In the genomic region with DNA sequence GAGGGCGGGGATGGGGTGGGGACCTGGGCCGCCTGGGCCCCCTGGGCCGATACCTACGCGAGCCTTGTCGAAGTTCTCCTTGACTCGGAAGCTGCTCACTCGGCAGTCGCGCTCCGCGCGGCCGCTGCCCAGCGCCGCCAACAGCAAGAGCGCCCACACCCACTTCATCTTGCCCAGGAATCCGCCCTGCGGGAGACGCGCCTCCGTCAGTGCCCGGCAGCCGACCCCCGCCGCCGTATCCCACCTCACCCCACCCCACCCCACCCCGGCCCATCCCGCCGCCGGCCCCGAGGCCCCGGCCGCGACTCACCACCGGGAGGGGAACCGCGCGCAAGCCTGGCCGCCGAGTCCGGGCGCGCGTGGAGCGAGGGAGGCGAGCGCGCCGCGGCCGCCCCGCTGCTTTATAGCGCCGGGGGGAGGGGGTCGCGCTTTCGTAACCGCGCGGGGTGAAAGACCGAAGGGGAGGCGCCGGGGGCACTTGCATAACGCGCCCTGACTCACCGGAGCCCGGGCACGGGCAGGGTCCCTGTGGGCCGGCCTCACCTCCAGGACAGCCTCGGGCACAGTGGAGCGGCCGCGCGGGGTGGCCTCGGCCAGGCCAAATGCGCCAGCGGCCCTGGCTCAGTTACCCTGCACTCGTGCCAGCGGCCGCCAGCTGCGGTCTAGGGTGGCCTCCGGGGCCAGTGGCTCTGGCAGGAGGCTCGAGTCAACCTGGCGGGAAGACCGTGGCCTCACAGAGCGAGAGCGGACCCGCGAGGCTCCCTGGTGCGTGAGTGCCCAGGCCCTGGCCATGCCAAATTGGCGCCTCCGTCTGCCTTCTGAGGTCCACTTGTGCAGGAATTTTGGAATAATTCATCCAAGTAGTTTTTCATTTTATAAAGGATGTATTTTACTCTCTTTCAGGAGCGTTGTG, we compare ENCODE assay signal across 9 cellular contexts. TPM values are rescaled to one million over a fixed set of nuclear protein-coding genes. Genes with fewer than 3 reads are reported as not detected.
DNase-seq lines count a peak whose midpoint lies in the region; ATAC-seq lines count a peak whose summit lies in the region.
"Had no signal": no experiment of that assay in that cellular context is flagged by ENCODE, and none has a peak within 500 bp of the region (broad histone marks: within the 10 kb centered on the region; RNA-seq: fewer than 3 reads in every experiment).

Gene RBP4 (minus strand): TSS at position 375 of the 913 bp plus-strand sequence. CDS start 207 bp downstream, at position 168.

- H3K27ac ChIP-seq in adipose tissue (ENCODE audit: low read depth, low read length): no peak within 1 kb of the TSS

- 1% methylated on average over 75 to 93 of the region's 94 CpGs for WGBS in adipose tissue, 3 donors

- intact Hi-C loops in left ventricle myocardium superior (cut with micrococcal nuclease): no loop called here

- DNase-seq in EL: peak; percentile 39
- DNase-seq in left ventricle myocardium superior: peak; percentile 42
- peak; percentile 14 for DNase-seq in putamen (ENCODE audit: low spot score)
- no peak for DNase-seq in LoVo (ENCODE audit: low spot score)
- no peak for DNase-seq in NCI-H2081 treated with DMSO at 0.1 percent for 48 hours (lab: John Stamatoyannopoulos, UW)
- DNase-seq in activated effector memory CD4-positive, alpha-beta T cell treated with anti-CD3 and anti-CD28 coated beads, Interleukin-2, amount 50 U/mL, for 16 hours: no peak
- DNase-seq: NCI-H1436 had no signal

- ATAC-seq in left ventricle myocardium superior (peak; percentile 28), HG03045 (IDR thresholded peaks at IDR 0.05; ENCODE audit: unreplicated experiment) (no peak)

RNA-seq across cellular contexts. Expression of gene RBP4, which starts in this region (rescaled TPM):
- 1,000 to 10,000 TPM in 1 of 3 donors, 100 to 1,000 TPM in 2; 158 to 1,290 (median 307) TPM for polyA plus RNA-seq in adipose tissue
- 4.2 TPM for total RNA-seq in left ventricle myocardium superior

Comparison
In these comparisons a context has a peak if more than half of its experiments do, and no peak if none do; other contexts are left out.
1. DNase-seq: peak in EL (single experiment), left ventricle myocardium superior (single experiment) and putamen (single experiment); none in LoVo (single experiment), NCI-H2081 treated with DMSO at 0.1 percent for 48 hours (single experiment) and activated effector memory CD4-positive, alpha-beta T cell treated with anti-CD3 and anti-CD28 coated beads, Interleukin-2, amount 50 U/mL, for 16 hours (single experiment).